8 cellular contexts compared by ENCODE assay signal in the genomic region with DNA sequence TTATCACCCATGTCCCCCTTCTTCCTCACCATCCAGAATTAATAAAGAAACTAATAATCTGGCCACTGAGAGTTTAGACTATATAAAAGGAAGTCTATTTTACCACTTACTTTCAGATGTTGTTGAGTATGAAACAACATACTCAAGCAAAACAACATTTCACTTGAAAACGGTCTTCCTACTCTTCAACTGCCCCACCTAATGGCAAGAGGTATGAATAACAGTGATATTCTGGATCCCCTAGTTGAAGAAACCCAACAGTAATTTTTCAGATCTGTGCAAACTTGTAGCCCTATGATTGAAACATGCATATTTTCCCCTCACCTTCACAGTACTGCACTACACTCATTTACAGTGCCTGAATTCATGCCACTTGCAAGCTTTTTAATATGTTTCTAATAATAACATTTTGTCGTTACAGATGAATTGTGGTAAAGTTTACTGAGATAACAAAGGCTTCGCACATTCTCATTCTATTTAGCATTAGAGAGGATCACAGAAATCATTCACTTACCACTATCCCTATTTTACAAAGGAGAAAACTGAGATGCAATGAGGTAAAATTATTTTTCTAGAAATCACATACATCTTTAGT.
DNase-seq lines count a peak whose midpoint lies in the region; ATAC-seq and TF ChIP-seq lines count a peak whose summit lies in the region.

No MANE protein-coding gene starts in this region.

- no peaks in the 10 kb centered on the region for H3K9me3 ChIP-seq in osteoblast (ENCODE audit: low read depth, low read length)

- H3K36me3 Mint-ChIP-seq in activated naive CD8-positive, alpha-beta T cell treated with anti-CD3 and anti-CD28 coated beads for 36 hours: no peaks in the 10 kb centered on the region

- no peaks in the 10 kb centered on the region for H3K27me3 Mint-ChIP-seq in activated naive CD8-positive, alpha-beta T cell treated with anti-CD3 and anti-CD28 coated beads for 36 hours

- H3K4me3 ChIP-seq in brain microvascular endothelial cell (ENCODE audit: low read depth, low read length) (no peak overlapping the region), osteoblast (ENCODE audit: insufficient read depth, low read length) (no peak overlapping the region), coronary artery (no peak overlapping the region)

- peak; percentile 64 for ATAC-seq in GM21786 (IDR thresholded peaks at IDR 0.05; ENCODE audit: unreplicated experiment)

- H3K4me1 Mint-ChIP-seq in activated naive CD8-positive, alpha-beta T cell treated with anti-CD3 and anti-CD28 coated beads for 36 hours: no peaks in the 10 kb centered on the region

- no peak overlapping the region for H3K4me2 ChIP-seq in osteoblast (ENCODE audit: insufficient read depth, low read length)

- peak; percentile 61 for TF ChIP-seq CTCF in brain microvascular endothelial cell (IDR thresholded peaks at IDR 0.05; ENCODE audit: low read depth, low read length, missing control alignments)
- TF ChIP-seq CTCF in osteoblast (IDR thresholded peaks at IDR 0.05; ENCODE audit: extremely low read depth, low read depth, low read length): peak; percentile 54
- TF ChIP-seq CTCF in coronary artery (IDR thresholded peaks at IDR 0.05): no peak

- H3K4me1 ChIP-seq in osteoblast (ENCODE audit: insufficient read depth, low read length): no peaks in the 10 kb centered on the region

- H3K27ac Mint-ChIP-seq in activated naive CD8-positive, alpha-beta T cell treated with anti-CD3 and anti-CD28 coated beads for 36 hours: no peak overlapping the region

- H3K36me3 ChIP-seq in brain microvascular endothelial cell (replicated peaks) (no peaks in the 10 kb centered on the region), osteoblast (ENCODE audit: insufficient read depth, low read length) (no peaks in the 10 kb centered on the region)

- H3K27ac ChIP-seq in brain microvascular endothelial cell: no peak overlapping the region
- no peak overlapping the region for H3K27ac ChIP-seq in osteoblast (ENCODE audit: low read depth, low read length)
- H3K27ac ChIP-seq in coronary artery: no peak overlapping the region

- in situ Hi-C loops in brain microvascular endothelial cell (cut with HindIII; ENCODE audit: low pct_ligation_motif_present, low sequenced_read_pairs): no loop called here

- H3K79me2 ChIP-seq in osteoblast (ENCODE audit: insufficient read depth, low read length): no peaks in the 10 kb centered on the region

- DNase-seq in GF-D8 (lab: John Stamatoyannopoulos, UW) (peak; percentile 3), M059J (ENCODE audit: low read depth) (peak; percentile 53), brain microvascular endothelial cell (peak; percentile 28), osteoblast (ENCODE audit: insufficient read length, low spot score, missing footprints) (peak; percentile 13), NCI-H2107 treated with DMSO at 0.1 percent for 48 hours (lab: John Stamatoyannopoulos, UW; ENCODE audit: unreplicated experiment) (no peak), coronary artery (ENCODE audit: low spot score) (no peak)
- no peak for DNase-seq in activated naive CD8-positive, alpha-beta T cell treated with anti-CD3 and anti-CD28 coated beads for 36 hours

- no peak overlapping the region for H2AFZ ChIP-seq in osteoblast (ENCODE audit: low read length)

- no peak overlapping the region for H3K4me3 Mint-ChIP-seq in activated naive CD8-positive, alpha-beta T cell treated with anti-CD3 and anti-CD28 coated beads for 36 hours

- H3K27me3 ChIP-seq in brain microvascular endothelial cell (replicated peaks) (no peaks in the 10 kb centered on the region), osteoblast (ENCODE audit: insufficient read depth, low read length) (no peaks in the 10 kb centered on the region)

- peaks cover 2% of the 10 kb centered on the region for H3K9me3 Mint-ChIP-seq in activated naive CD8-positive, alpha-beta T cell treated with anti-CD3 and anti-CD28 coated beads for 36 hours

- no peaks in the 10 kb centered on the region for H4K20me1 ChIP-seq in osteoblast (ENCODE audit: insufficient read depth, low read length)

Comparison
In these comparisons a context has a peak if more than half of its experiments do, and no peak if none do; other contexts are left out.
1. DNase-seq: peak in GF-D8 (single experiment), M059J (single experiment), brain microvascular endothelial cell (single experiment) and osteoblast (single experiment); none in activated naive CD8-positive, alpha-beta T cell treated with anti-CD3 and anti-CD28 coated beads for 36 hours (single experiment), NCI-H2107 treated with DMSO at 0.1 percent for 48 hours (single experiment) and coronary artery (single experiment).